Comparison of ENCODE assay signal across 20 cellular contexts in the genomic region with DNA sequence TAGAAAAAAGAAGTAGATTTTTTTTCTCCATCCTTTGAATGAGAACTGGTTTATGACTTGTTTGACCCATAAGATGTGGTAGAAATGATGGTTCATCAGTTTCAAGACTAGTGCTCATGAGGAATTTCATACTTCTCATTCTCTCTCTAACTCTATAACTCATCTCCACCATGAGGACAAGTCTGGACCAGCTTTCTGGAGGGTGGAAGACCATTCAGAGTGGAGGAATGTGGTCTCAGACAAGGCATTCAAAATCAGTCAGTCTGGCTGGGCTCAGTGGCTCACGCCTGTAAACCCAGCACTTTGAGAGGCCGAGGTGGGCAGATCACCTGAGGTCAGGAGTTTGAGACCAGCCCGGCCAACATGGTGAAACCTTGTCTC. TPM values are rescaled to one million over a fixed set of nuclear protein-coding genes. Genes with fewer than 3 reads are reported as not detected.
A peak's percentile ranks its signal among the peaks of the same experiment; 100 is the strongest.
DNase-seq lines count a peak whose midpoint lies in the region; TF ChIP-seq lines count a peak whose summit lies in the region.
"Had no signal": no experiment of that assay in that cellular context is flagged by ENCODE, and none has a peak within 500 bp of the region (broad histone marks: within the 10 kb centered on the region; RNA-seq: fewer than 3 reads in every experiment).

No MANE protein-coding gene starts in this region.

- TF ChIP-seq EP300 in neural cell (conservative IDR thresholded peaks at IDR 0.05; ENCODE audit: poor library complexity, severe bottlenecking) = no peak

- no peaks in the 10 kb centered on the region for H3F3A ChIP-seq in neural cell (ENCODE audit: insufficient read depth, low read length, poor library complexity, severe bottlenecking)

- H3K79me2 ChIP-seq in neural cell (replicated peaks; ENCODE audit: insufficient read depth, low read length) = peaks cover 7% of the 10 kb centered on the region

- POLR2A ChIA-PET in RWPE1 (lab: Yijun Ruan, JAX; ENCODE audit: low non-redundant PET) = no interaction called here

- no peaks in the 10 kb centered on the region for H3K36me3 ChIP-seq in neural cell (ENCODE audit: insufficient read depth, low read length)

- peak overlapping the region; percentile 12 for H3K27ac Mint-ChIP-seq in activated naive CD8-positive, alpha-beta T cell
- H3K27ac Mint-ChIP-seq in activated naive CD8-positive, alpha-beta T cell treated with anti-CD3 and anti-CD28 coated beads for 36 hours = no peak overlapping the region

- no peak for DNase-seq in activated naive CD8-positive, alpha-beta T cell treated with anti-CD3 and anti-CD28 coated beads for 36 hours
- DNase-seq in RWPE1 (ENCODE audit: low spot score) (peak; percentile 47), epithelial cell of esophagus (ENCODE audit: low read depth) (peak; percentile 96), NCI-H82 (lab: John Stamatoyannopoulos, UW) (no peak), DMS53 treated with DMSO at 0.1 percent for 48 hours (lab: John Stamatoyannopoulos, UW; ENCODE audit: unreplicated experiment) (no peak)
- DNase-seq: AML-193, DND-41, H7, NCI-H1417 treated with DMSO at 0.1 percent for 48 hours, NCI-H187 treated with DMSO at 0.1 percent for 48 hours, NCI-H2227 treated with DMSO at 0.1 percent for 48 hours, NCI-H510A treated with DMSO at 0.1 percent for 48 hours, NCI-H774, RPMI8226 had no signal

- H3K27me3 Mint-ChIP-seq in activated naive CD8-positive, alpha-beta T cell = no peaks in the 10 kb centered on the region
- peaks cover 4% of the 10 kb centered on the region for H3K27me3 Mint-ChIP-seq in activated naive CD8-positive, alpha-beta T cell treated with anti-CD3 and anti-CD28 coated beads for 36 hours

- H3K4me2 ChIP-seq in neural cell (ENCODE audit: low read length) = no peak overlapping the region
- H3K4me2 ChIP-seq: KMS-11 had no signal

- no peaks in the 10 kb centered on the region for H3K9me2 ChIP-seq in neural cell (ENCODE audit: insufficient read depth, low read length)

- H3K4me3 ChIP-seq in epithelial cell of esophagus (ENCODE audit: low read length) = no peak overlapping the region
- no peak overlapping the region for H3K4me3 ChIP-seq in neural cell (ENCODE audit: low read length)

- H3K4me1 Mint-ChIP-seq in activated naive CD8-positive, alpha-beta T cell (ENCODE audit: low read depth) = peaks cover 68% of the 10 kb centered on the region
- H3K4me1 Mint-ChIP-seq in activated naive CD8-positive, alpha-beta T cell treated with anti-CD3 and anti-CD28 coated beads for 36 hours = peaks cover 47% of the 10 kb centered on the region

- no peaks in the 10 kb centered on the region for H4K20me1 ChIP-seq in neural cell (ENCODE audit: insufficient read depth)

- TF ChIP-seq RAD21 in neural cell (conservative IDR thresholded peaks at IDR 0.05) = no peak

- H3K36me3 Mint-ChIP-seq in activated naive CD8-positive, alpha-beta T cell = no peaks in the 10 kb centered on the region
- H3K36me3 Mint-ChIP-seq in activated naive CD8-positive, alpha-beta T cell treated with anti-CD3 and anti-CD28 coated beads for 36 hours = no peaks in the 10 kb centered on the region

- no peak overlapping the region for H2AFZ ChIP-seq in neural cell (ENCODE audit: low read depth, low read length)

- no peak overlapping the region for H3K4me3 Mint-ChIP-seq in activated naive CD8-positive, alpha-beta T cell
- H3K4me3 Mint-ChIP-seq in activated naive CD8-positive, alpha-beta T cell treated with anti-CD3 and anti-CD28 coated beads for 36 hours = no peak overlapping the region

- CTCF ChIA-PET in RWPE1 (lab: Yijun Ruan, JAX) = interaction anchor here (1.5 kb wide), 1 partner anchor 40 kb away, joined by 5 read pairs; no protein-coding TSS in a partner anchor

- TF ChIP-seq CTCF in RWPE1 (conservative IDR thresholded peaks at IDR 0.05; ENCODE audit: low read depth) (no peak), epithelial cell of esophagus (IDR thresholded peaks at IDR 0.05; ENCODE audit: insufficient read depth, low read depth, low read length, missing control alignments) (no peak), neural cell (IDR thresholded peaks at IDR 0.05; ENCODE audit: poor library complexity, severe bottlenecking) (no peak)

- H3K9me3 ChIP-seq in neural cell (ENCODE audit: low read length) = no peaks in the 10 kb centered on the region

- H3K9ac ChIP-seq in neural cell (ENCODE audit: low read length) = peak overlapping the region; percentile 63
- H3K9ac ChIP-seq: KMS-11 had no signal

- no peaks in the 10 kb centered on the region for H3K9me3 Mint-ChIP-seq in activated naive CD8-positive, alpha-beta T cell (ENCODE audit: low read depth)
- H3K9me3 Mint-ChIP-seq in activated naive CD8-positive, alpha-beta T cell treated with anti-CD3 and anti-CD28 coated beads for 36 hours = no peaks in the 10 kb centered on the region

- H3K27ac ChIP-seq in RWPE1 (peak overlapping the region; percentile 48; the same call in 1 of the 2 replicates), neural cell (ENCODE audit: low read length) (no peak overlapping the region)
- H3K27ac ChIP-seq: C4-2B, KMS-11 had no signal

- no peaks in the 10 kb centered on the region for H3K27me3 ChIP-seq in neural cell (ENCODE audit: insufficient read depth, low read depth, low read length)

TF ChIP-seq in neural cell, 6 proteins besides CTCF, POLR2A, EP300 and RAD21:
- TF ChIP-seq TAF1 (IDR thresholded peaks at IDR 0.05; ENCODE audit: low read depth) (no peak), MXI1 (conservative IDR thresholded peaks at IDR 0.05; ENCODE audit: poor library complexity, severe bottlenecking) (no peak), EZH2 (IDR thresholded peaks at IDR 0.05; ENCODE audit: borderline replicate concordance, insufficient read depth, low read length, poor library complexity, severe bottlenecking) (no peak), POLR2AphosphoS5 (IDR thresholded peaks at IDR 0.05) (no peak), SMC3 (conservative IDR thresholded peaks at IDR 0.05; ENCODE audit: poor library complexity) (no peak)
- TF ChIP-seq, protein P1, sequence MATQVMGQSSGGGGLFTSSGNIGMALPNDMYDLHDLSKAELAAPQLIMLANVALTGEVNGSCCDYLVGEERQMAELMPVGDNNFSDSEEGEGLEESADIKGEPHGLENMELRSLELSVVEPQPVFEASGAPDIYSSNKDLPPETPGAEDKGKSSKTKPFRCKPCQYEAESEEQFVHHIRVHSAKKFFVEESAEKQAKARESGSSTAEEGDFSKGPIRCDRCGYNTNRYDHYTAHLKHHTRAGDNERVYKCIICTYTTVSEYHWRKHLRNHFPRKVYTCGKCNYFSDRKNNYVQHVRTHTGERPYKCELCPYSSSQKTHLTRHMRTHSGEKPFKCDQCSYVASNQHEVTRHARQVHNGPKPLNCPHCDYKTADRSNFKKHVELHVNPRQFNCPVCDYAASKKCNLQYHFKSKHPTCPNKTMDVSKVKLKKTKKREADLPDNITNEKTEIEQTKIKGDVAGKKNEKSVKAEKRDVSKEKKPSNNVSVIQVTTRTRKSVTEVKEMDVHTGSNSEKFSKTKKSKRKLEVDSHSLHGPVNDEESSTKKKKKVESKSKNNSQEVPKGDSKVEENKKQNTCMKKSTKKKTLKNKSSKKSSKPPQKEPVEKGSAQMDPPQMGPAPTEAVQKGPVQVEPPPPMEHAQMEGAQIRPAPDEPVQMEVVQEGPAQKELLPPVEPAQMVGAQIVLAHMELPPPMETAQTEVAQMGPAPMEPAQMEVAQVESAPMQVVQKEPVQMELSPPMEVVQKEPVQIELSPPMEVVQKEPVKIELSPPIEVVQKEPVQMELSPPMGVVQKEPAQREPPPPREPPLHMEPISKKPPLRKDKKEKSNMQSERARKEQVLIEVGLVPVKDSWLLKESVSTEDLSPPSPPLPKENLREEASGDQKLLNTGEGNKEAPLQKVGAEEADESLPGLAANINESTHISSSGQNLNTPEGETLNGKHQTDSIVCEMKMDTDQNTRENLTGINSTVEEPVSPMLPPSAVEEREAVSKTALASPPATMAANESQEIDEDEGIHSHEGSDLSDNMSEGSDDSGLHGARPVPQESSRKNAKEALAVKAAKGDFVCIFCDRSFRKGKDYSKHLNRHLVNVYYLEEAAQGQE (IDR thresholded peaks at IDR 0.05; ENCODE audit: borderline replicate concordance) = no peak

RNA-seq across cellular contexts. Expression of a gene that starts 3.5 kb away (rescaled TPM):
- 10 to 100 TPM; 13.6 to 14.2 TPM for total RNA-seq in activated naive CD8-positive, alpha-beta T cell treated with anti-CD3 and anti-CD28 coated beads for 36 hours
- polyA plus RNA-seq in neural cell = 45.4 and 47.4 TPM in 2 replicates
- polyA minus RNA-seq in neural cell = 31.6 and 37.7 TPM in 2 replicates

RNA-seq across cellular contexts. Expression of a gene that starts 10.8 kb away (rescaled TPM):
- 1 to 10 TPM; 2.4 to 2.7 TPM for total RNA-seq in activated naive CD8-positive, alpha-beta T cell treated with anti-CD3 and anti-CD28 coated beads for 36 hours
- 32.6 and 36.5 TPM in 2 replicates for polyA plus RNA-seq in neural cell
- polyA minus RNA-seq in neural cell = 30.7 and 37.3 TPM in 2 replicates

RNA-seq across cellular contexts. Expression of a gene that starts 28.5 kb away (rescaled TPM):
- not detected for total RNA-seq in activated naive CD8-positive, alpha-beta T cell treated with anti-CD3 and anti-CD28 coated beads for 36 hours
- polyA plus RNA-seq in neural cell = 1.3 TPM in 1 of 2 replicates, not detected in the other
- polyA minus RNA-seq in neural cell = not detected in 2 replicates
- total RNA-seq: HT1080 had no signal

RNA-seq across cellular contexts. Expression of a gene that starts 44.7 kb away (rescaled TPM):
- 1 to 10 TPM; 1.1 to 1.4 TPM for total RNA-seq in activated naive CD8-positive, alpha-beta T cell treated with anti-CD3 and anti-CD28 coated beads for 36 hours
- polyA plus RNA-seq in neural cell = 34.4 and 35.5 TPM in 2 replicates
- 8.0 and 8.9 TPM in 2 replicates for polyA minus RNA-seq in neural cell

RNA-seq across cellular contexts. Expression of a gene that starts 58.9 kb away (rescaled TPM):
- not detected for total RNA-seq in activated naive CD8-positive, alpha-beta T cell treated with anti-CD3 and anti-CD28 coated beads for 36 hours
- polyA plus RNA-seq in neural cell = not detected in 2 replicates
- polyA minus RNA-seq in neural cell = not detected in 2 replicates
- total RNA-seq: G401, H7, HT1080 had no signal

Comparison
In these comparisons a context has a peak if more than half of its experiments do, and no peak if none do; other contexts are left out.
1. DNase-seq: peak in RWPE1 (single experiment) and epithelial cell of esophagus (single experiment); none in activated naive CD8-positive, alpha-beta T cell treated with anti-CD3 and anti-CD28 coated beads for 36 hours (single experiment), NCI-H82 (single experiment) and DMS53 treated with DMSO at 0.1 percent for 48 hours (single experiment).